1 cellular context compared by ENCODE assay signal in the genomic region with DNA sequence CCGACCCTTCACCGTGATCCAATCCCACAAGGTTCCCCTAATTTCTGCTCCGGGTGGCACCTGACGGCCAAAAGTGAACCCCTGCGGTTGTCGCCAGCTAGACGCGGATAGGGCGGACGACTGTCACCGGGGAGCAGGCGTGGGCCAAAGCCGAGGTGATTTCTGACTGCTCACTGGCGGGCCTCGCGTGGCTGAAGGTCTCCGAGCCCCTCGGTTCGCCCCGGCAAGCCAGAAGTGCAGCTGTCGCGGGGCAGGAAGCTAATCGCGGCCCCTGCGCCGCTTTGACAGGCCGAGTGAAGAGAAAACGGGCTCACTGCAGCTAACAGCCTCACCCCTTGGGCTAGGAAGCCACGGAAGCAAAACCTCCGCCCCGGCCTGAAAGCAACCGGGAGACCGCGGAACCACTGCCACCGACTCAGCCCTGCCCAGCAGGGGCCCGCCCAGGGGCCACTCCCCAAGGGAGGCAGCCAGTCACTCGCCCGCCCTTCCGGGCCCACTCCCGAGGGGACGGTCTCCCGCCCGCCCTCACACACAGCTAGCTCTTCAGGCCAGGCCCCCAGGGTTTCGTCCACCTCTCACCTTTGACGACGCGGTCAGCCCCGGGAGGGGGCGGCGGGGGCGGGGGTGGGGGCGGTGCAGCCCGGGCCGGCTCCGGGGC.
TF ChIP-seq lines count a peak whose summit lies in the region.

No MANE protein-coding gene starts in this region.

TF ChIP-seq in HepG2, 621 proteins besides CTCF, POLR2A, EP300 and RAD21 (continued from another document and continues in another):
- TF ChIP-seq ZMYM3 (CRISPR knock-in tag; IDR thresholded peaks at IDR 0.05) (no peak; the same call in 1 of the 2 replicates), PHB2 (IDR thresholded peaks at IDR 0.05; ENCODE audit: partially characterized antibody) (no peak), ZBTB38 (CRISPR knock-in tag; IDR thresholded peaks at IDR 0.05) (peak; percentile 32; the same call in 1 of the 2 replicates), TP53 (CRISPR knock-in tag; conservative IDR thresholded peaks at IDR 0.05) (0 out of 2 replicates have a peak, but pooled peaks have one; percentile 74), ZNF598 (CRISPR knock-in tag; IDR thresholded peaks at IDR 0.05; ENCODE audit: borderline replicate concordance) (no peak), MYNN (CRISPR knock-in tag; IDR thresholded peaks at IDR 0.05; ENCODE audit: low read depth) (no peak; the same call in 1 of the 2 replicates), CC2D1A (CRISPR knock-in tag; IDR thresholded peaks at IDR 0.05) (no peak), ZNF121 (CRISPR knock-in tag; IDR thresholded peaks at IDR 0.05) (no peak), ZNF678 (CRISPR knock-in tag; IDR thresholded peaks at IDR 0.05) (no peak), ZKSCAN1 (IDR thresholded peaks at IDR 0.05; ENCODE audit: low read length) (no peak), ZNF614 (CRISPR knock-in tag; IDR thresholded peaks at IDR 0.05; ENCODE audit: borderline replicate concordance) (no peak), CREB1 (IDR thresholded peaks at IDR 0.05) (no peak), CREB1 (CRISPR knock-in tag; IDR thresholded peaks at IDR 0.05) (no peak), ZFP36L1 (CRISPR knock-in tag; IDR thresholded peaks at IDR 0.05) (no peak), ZKSCAN8 (CRISPR knock-in tag; IDR thresholded peaks at IDR 0.05; ENCODE audit: borderline replicate concordance) (no peak), FOXJ3 (CRISPR knock-in tag; IDR thresholded peaks at IDR 0.05; ENCODE audit: borderline replicate concordance) (peak; percentile 41; the same call in 1 of the 2 replicates), PRPF4 (IDR thresholded peaks at IDR 0.05; ENCODE audit: low read depth, low read length, poor library complexity, severe bottlenecking) (no peak), YEATS4 (CRISPR knock-in tag; IDR thresholded peaks at IDR 0.05; ENCODE audit: borderline replicate concordance) (peak; percentile 78), ELF1 (CRISPR knock-in tag; IDR thresholded peaks at IDR 0.05) (peak; percentile 63), CBX5 (CRISPR knock-in tag; IDR thresholded peaks at IDR 0.05; ENCODE audit: borderline replicate concordance) (no peak; the same call in 1 of the 2 replicates), MTA3 (CRISPR knock-in tag; IDR thresholded peaks at IDR 0.05) (no peak), ZNF33A (CRISPR knock-in tag; IDR thresholded peaks at IDR 0.05; ENCODE audit: borderline replicate concordance) (no peak), ARNT (IDR thresholded peaks at IDR 0.05) (no peak), MXD4 (CRISPR knock-in tag; IDR thresholded peaks at IDR 0.05) (peak; percentile 63; the same call in 1 of the 2 replicates), RBM22 (optimal IDR thresholded peaks at IDR 0.05; ENCODE audit: low read length) (no peak), PAWR (CRISPR knock-in tag; IDR thresholded peaks at IDR 0.05; ENCODE audit: borderline replicate concordance) (no peak), CCDC6 (CRISPR knock-in tag; IDR thresholded peaks at IDR 0.05) (no peak), FLYWCH1 (CRISPR knock-in tag; IDR thresholded peaks at IDR 0.05) (no peak), ZNF768 (CRISPR knock-in tag; IDR thresholded peaks at IDR 0.05) (peak; percentile 59; the same call in 1 of the 2 replicates), DPF2 (CRISPR knock-in tag; IDR thresholded peaks at IDR 0.05; ENCODE audit: borderline replicate concordance, low read depth) (no peak), FOSL1 (CRISPR knock-in tag; IDR thresholded peaks at IDR 0.05; ENCODE audit: borderline replicate concordance) (0 out of 2 replicates have a peak, but pooled peaks have one; percentile 18), ZNF7 (CRISPR knock-in tag; IDR thresholded peaks at IDR 0.05) (no peak), ZNF143 (CRISPR knock-in tag; IDR thresholded peaks at IDR 0.05) (no peak), RFX1 (IDR thresholded peaks at IDR 0.05) (no peak)
- TF ChIP-seq, protein P1, sequence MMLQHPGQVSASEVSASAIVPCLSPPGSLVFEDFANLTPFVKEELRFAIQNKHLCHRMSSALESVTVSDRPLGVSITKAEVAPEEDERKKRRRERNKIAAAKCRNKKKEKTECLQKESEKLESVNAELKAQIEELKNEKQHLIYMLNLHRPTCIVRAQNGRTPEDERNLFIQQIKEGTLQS (CRISPR knock-in tag; IDR thresholded peaks at IDR 0.05), result no peak
- TF ChIP-seq, protein P2, sequence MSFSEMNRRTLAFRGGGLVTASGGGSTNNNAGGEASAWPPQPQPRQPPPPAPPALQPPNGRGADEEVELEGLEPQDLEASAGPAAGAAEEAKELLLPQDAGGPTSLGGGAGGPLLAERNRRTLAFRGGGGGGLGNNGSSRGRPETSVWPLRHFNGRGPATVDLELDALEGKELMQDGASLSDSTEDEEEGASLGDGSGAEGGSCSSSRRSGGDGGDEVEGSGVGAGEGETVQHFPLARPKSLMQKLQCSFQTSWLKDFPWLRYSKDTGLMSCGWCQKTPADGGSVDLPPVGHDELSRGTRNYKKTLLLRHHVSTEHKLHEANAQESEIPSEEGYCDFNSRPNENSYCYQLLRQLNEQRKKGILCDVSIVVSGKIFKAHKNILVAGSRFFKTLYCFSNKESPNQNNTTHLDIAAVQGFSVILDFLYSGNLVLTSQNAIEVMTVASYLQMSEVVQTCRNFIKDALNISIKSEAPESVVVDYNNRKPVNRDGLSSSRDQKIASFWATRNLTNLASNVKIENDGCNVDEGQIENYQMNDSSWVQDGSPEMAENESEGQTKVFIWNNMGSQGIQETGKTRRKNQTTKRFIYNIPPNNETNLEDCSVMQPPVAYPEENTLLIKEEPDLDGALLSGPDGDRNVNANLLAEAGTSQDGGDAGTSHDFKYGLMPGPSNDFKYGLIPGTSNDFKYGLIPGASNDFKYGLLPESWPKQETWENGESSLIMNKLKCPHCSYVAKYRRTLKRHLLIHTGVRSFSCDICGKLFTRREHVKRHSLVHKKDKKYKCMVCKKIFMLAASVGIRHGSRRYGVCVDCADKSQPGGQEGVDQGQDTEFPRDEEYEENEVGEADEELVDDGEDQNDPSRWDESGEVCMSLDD (CRISPR knock-in tag; IDR thresholded peaks at IDR 0.05; ENCODE audit: borderline replicate concordance), result peak; percentile 41; the same call in 1 of the 2 replicates
- TF ChIP-seq, protein P3, sequence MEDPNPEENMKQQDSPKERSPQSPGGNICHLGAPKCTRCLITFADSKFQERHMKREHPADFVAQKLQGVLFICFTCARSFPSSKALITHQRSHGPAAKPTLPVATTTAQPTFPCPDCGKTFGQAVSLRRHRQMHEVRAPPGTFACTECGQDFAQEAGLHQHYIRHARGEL (CRISPR knock-in tag; IDR thresholded peaks at IDR 0.05), result peak; percentile 45; the same call in 1 of the 2 replicates
- TF ChIP-seq, protein P4, sequence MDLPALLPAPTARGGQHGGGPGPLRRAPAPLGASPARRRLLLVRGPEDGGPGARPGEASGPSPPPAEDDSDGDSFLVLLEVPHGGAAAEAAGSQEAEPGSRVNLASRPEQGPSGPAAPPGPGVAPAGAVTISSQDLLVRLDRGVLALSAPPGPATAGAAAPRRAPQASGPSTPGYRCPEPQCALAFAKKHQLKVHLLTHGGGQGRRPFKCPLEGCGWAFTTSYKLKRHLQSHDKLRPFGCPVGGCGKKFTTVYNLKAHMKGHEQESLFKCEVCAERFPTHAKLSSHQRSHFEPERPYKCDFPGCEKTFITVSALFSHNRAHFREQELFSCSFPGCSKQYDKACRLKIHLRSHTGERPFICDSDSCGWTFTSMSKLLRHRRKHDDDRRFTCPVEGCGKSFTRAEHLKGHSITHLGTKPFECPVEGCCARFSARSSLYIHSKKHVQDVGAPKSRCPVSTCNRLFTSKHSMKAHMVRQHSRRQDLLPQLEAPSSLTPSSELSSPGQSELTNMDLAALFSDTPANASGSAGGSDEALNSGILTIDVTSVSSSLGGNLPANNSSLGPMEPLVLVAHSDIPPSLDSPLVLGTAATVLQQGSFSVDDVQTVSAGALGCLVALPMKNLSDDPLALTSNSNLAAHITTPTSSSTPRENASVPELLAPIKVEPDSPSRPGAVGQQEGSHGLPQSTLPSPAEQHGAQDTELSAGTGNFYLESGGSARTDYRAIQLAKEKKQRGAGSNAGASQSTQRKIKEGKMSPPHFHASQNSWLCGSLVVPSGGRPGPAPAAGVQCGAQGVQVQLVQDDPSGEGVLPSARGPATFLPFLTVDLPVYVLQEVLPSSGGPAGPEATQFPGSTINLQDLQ (CRISPR knock-in tag; IDR thresholded peaks at IDR 0.05), result no peak; the same call in 1 of the 2 replicates
- TF ChIP-seq, protein P5, sequence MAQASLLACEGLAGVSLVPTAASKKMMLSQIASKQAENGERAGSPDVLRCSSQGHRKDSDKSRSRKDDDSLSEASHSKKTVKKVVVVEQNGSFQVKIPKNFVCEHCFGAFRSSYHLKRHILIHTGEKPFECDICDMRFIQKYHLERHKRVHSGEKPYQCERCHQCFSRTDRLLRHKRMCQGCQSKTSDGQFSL (CRISPR knock-in tag; IDR thresholded peaks at IDR 0.05), result 0 out of 2 replicates have a peak, but pooled peaks have one; percentile 18
- TF ChIP-seq, protein P6, sequence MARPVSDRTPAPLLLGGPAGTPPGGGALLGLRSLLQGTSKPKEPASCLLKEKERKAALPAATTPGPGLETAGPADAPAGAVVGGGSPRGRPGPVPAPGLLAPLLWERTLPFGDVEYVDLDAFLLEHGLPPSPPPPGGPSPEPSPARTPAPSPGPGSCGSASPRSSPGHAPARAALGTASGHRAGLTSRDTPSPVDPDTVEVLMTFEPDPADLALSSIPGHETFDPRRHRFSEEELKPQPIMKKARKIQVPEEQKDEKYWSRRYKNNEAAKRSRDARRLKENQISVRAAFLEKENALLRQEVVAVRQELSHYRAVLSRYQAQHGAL (CRISPR knock-in tag; IDR thresholded peaks at IDR 0.05; ENCODE audit: not compliant biosample characterization), result no peak
- TF ChIP-seq, protein P7, sequence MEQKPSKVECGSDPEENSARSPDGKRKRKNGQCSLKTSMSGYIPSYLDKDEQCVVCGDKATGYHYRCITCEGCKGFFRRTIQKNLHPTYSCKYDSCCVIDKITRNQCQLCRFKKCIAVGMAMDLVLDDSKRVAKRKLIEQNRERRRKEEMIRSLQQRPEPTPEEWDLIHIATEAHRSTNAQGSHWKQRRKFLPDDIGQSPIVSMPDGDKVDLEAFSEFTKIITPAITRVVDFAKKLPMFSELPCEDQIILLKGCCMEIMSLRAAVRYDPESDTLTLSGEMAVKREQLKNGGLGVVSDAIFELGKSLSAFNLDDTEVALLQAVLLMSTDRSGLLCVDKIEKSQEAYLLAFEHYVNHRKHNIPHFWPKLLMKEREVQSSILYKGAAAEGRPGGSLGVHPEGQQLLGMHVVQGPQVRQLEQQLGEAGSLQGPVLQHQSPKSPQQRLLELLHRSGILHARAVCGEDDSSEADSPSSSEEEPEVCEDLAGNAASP (CRISPR knock-in tag; IDR thresholded peaks at IDR 0.05; ENCODE audit: borderline replicate concordance), result no peak
- TF ChIP-seq, protein P8, sequence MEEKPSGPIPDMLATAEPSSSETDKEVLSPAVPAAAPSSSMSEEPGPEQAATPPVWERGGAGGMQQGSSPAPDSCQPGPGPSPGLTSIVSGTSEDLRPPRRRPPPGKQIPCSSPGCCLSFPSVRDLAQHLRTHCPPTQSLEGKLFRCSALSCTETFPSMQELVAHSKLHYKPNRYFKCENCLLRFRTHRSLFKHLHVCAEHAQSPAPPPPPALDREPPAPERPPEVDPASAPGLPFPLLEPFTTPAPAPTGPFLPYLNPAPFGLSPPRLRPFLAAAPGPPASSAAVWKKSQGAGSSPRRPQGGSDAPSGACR (CRISPR knock-in tag; IDR thresholded peaks at IDR 0.05), result no peak
- TF ChIP-seq, protein P9, sequence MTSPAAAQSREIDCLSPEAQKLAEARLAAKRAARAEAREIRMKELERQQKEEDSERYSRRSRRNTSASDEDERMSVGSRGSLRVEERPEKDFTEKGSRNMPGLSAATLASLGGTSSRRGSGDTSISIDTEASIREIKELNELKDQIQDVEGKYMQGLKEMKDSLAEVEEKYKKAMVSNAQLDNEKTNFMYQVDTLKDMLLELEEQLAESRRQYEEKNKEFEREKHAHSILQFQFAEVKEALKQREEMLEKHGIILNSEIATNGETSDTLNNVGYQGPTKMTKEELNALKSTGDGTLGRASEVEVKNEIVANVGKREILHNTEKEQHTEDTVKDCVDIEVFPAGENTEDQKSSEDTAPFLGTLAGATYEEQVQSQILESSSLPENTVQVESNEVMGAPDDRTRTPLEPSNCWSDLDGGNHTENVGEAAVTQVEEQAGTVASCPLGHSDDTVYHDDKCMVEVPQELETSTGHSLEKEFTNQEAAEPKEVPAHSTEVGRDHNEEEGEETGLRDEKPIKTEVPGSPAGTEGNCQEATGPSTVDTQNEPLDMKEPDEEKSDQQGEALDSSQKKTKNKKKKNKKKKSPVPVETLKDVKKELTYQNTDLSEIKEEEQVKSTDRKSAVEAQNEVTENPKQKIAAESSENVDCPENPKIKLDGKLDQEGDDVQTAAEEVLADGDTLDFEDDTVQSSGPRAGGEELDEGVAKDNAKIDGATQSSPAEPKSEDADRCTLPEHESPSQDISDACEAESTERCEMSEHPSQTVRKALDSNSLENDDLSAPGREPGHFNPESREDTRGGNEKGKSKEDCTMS (CRISPR knock-in tag; conservative IDR thresholded peaks at IDR 0.05), result no peak
- TF ChIP-seq, protein P10, sequence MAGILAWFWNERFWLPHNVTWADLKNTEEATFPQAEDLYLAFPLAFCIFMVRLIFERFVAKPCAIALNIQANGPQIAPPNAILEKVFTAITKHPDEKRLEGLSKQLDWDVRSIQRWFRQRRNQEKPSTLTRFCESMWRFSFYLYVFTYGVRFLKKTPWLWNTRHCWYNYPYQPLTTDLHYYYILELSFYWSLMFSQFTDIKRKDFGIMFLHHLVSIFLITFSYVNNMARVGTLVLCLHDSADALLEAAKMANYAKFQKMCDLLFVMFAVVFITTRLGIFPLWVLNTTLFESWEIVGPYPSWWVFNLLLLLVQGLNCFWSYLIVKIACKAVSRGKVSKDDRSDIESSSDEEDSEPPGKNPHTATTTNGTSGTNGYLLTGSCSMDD (CRISPR knock-in tag; IDR thresholded peaks at IDR 0.05), result no peak
